In genomic region chr10:34121974-34122282, GRCh38 we compare ENCODE assay signal across 10 cellular contexts.
DNase-seq lines count a peak whose midpoint lies in the region; ATAC-seq and TF ChIP-seq lines count a peak whose summit lies in the region.
"Had no signal": no experiment of that assay in that cellular context is flagged by ENCODE, and none has a peak within 500 bp of the region (broad histone marks: within the 10 kb centered on the region; RNA-seq: fewer than 3 reads in every experiment).

No MANE protein-coding gene starts in this region.

- no peaks in the 10 kb centered on the region for H3K79me2 ChIP-seq in DND-41 (ENCODE audit: insufficient read depth, low read length)

- DNase-seq in DND-41 (peak; percentile 13), HFFc6 (no peak), adipocyte (ENCODE audit: low read depth) (peak; percentile 43), GM10266 (ENCODE audit: extremely low spot score) (no peak), dorsolateral prefrontal cortex (no peak)
- DNase-seq: activated CD8-positive, alpha-beta memory T cell treated with anti-CD3 and anti-CD28 coated beads, Interleukin-2, amount 50 U/mL, for 4 hours; kidney glomerular epithelial cell had no signal

- H3K4me2 ChIP-seq in DND-41 (ENCODE audit: insufficient read depth, low read length): peak overlapping the region; percentile 28; the same call in 1 of the 2 replicates

- H3K4me1 Mint-ChIP-seq in HFFc6 (ENCODE audit: low read depth): peaks cover 41% of the 10 kb centered on the region

- intact Hi-C loops in dorsolateral prefrontal cortex (cut with DNase I): no loop called here

- H3K4me3 Mint-ChIP-seq in HFFc6: peak overlapping the region; percentile 39

- TF ChIP-seq CTCF in DND-41 (IDR thresholded peaks at IDR 0.05; ENCODE audit: borderline replicate concordance, extremely low read depth, low read length, poor library complexity, severe bottlenecking) (no peak), HFFc6 (IDR thresholded peaks at IDR 0.05) (no peak), GM10266 (IDR thresholded peaks at IDR 0.05; ENCODE audit: control insufficient read depth, insufficient read depth, low read depth, missing control alignments) (no peak), dorsolateral prefrontal cortex (IDR thresholded peaks at IDR 0.05 in 54 of 56, conservative IDR thresholded peaks at IDR 0.05 in 2 of 56; ENCODE audit: low read depth in 1 of 56, partially characterized antibody in 56 of 56) (no peak)

- no peaks in the 10 kb centered on the region for H3K27me3 ChIP-seq in DND-41 (ENCODE audit: insufficient read depth, low read length, poor library complexity)
- no peaks in the 10 kb centered on the region for H3K27me3 ChIP-seq in adipocyte (replicated peaks; ENCODE audit: control insufficient read depth, insufficient read depth, low read length)
- H3K27me3 ChIP-seq in dorsolateral prefrontal cortex: no peaks in the 10 kb centered on the region

- no peak overlapping the region for H3K9ac ChIP-seq in DND-41 (ENCODE audit: low read depth, low read length)
- no peak overlapping the region for H3K9ac ChIP-seq in adipocyte (ENCODE audit: low read length)

- 65 to 90% methylated on average over 1 to 2 of the region's 2 CpGs for WGBS in mesodermal cell (ENCODE audit: insufficient coverage in 2 of 2), 2 experiments

- no peak overlapping the region for H3K4me3 ChIP-seq in DND-41 (ENCODE audit: low read depth in 1 of 2, low read length in 2 of 2)
- H3K4me3 ChIP-seq in adipocyte (ENCODE audit: low read length): no peak overlapping the region
- H3K4me3 ChIP-seq in mesodermal cell (ENCODE audit: extremely low read depth, insufficient read depth, low read length, poor library complexity, severe bottlenecking): no peak overlapping the region
- H3K4me3 ChIP-seq in dorsolateral prefrontal cortex: no peak overlapping the region

- 0 out of 2 replicates have a peak, but pooled peaks cover 2% of the 10 kb centered on the region for H3K36me3 ChIP-seq in DND-41 (ENCODE audit: insufficient read depth, low read length)
- H3K36me3 ChIP-seq in adipocyte (ENCODE audit: control insufficient read depth, insufficient read depth, low read length, severe bottlenecking): no peaks in the 10 kb centered on the region
- peaks cover 7% of the 10 kb centered on the region for H3K36me3 ChIP-seq in mesodermal cell (ENCODE audit: control insufficient read depth, insufficient read depth, low read length)

- H2AFZ ChIP-seq in DND-41 (ENCODE audit: low read depth, low read length): 0 out of 2 replicates have a peak overlapping the region, but pooled peaks have one; percentile 3

- no peaks in the 10 kb centered on the region for H4K20me1 ChIP-seq in DND-41 (ENCODE audit: insufficient read depth, low read length)

- H3K4me1 ChIP-seq in DND-41 (ENCODE audit: insufficient read depth, low read length): peaks cover 21% of the 10 kb centered on the region
- peaks cover 13% of the 10 kb centered on the region for H3K4me1 ChIP-seq in adipocyte (ENCODE audit: control insufficient read depth, insufficient read depth, low read length)
- H3K4me1 ChIP-seq in mesodermal cell (ENCODE audit: control insufficient read depth, insufficient read depth, low read length, poor library complexity, severe bottlenecking): peaks cover 33% of the 10 kb centered on the region

- H3K9me3 Mint-ChIP-seq in HFFc6: no peaks in the 10 kb centered on the region

- ATAC-seq in DND-41 (ENCODE audit: insufficient read depth, low read depth) (peak; percentile 94), GM19463 (IDR thresholded peaks at IDR 0.05; ENCODE audit: unreplicated experiment) (no peak), GM21723 (IDR thresholded peaks at IDR 0.05; ENCODE audit: unreplicated experiment) (no peak)

- H3K27ac ChIP-seq in DND-41 (ENCODE audit: low read length) (peak overlapping the region; percentile 64), mesodermal cell (ENCODE audit: low read depth, low read length, severe bottlenecking) (peak overlapping the region; percentile 66), dorsolateral prefrontal cortex (no peak overlapping the region)

- no peaks in the 10 kb centered on the region for H3K36me3 Mint-ChIP-seq in HFFc6 (ENCODE audit: low read depth)

- H3K27ac Mint-ChIP-seq in HFFc6: no peak overlapping the region

- H3K9me3 ChIP-seq in DND-41 (ENCODE audit: insufficient read depth, low read length, severe bottlenecking): no peaks in the 10 kb centered on the region
- no peaks in the 10 kb centered on the region for H3K9me3 ChIP-seq in adipocyte (ENCODE audit: control insufficient read depth, low read length)
- H3K9me3 ChIP-seq in mesodermal cell (ENCODE audit: control insufficient read depth, low read length): no peaks in the 10 kb centered on the region

- peaks cover 3% of the 10 kb centered on the region for H3K27me3 Mint-ChIP-seq in HFFc6 (ENCODE audit: insufficient read depth)

Comparison
In these comparisons a context has a peak if more than half of its experiments do, and no peak if none do; other contexts are left out.
1. DNase-seq: peak in DND-41 (single experiment) and adipocyte (single experiment); none in HFFc6 (single experiment), GM10266 (single experiment) and dorsolateral prefrontal cortex (0 of 10).
2. H3K27ac ChIP-seq: peak in DND-41 (single experiment) and mesodermal cell (single experiment); none in dorsolateral prefrontal cortex (0 of 59).